ENCODE assay signal across 1 cellular context in genomic region chr18:3268306-3268705, GRCh38.
TF ChIP-seq lines count a peak whose summit lies in the region.

No MANE protein-coding gene starts in this region.

TF ChIP-seq in endothelial cell of umbilical vein, 7 proteins besides CTCF, POLR2A, EP300 and RAD21:
- no peak for TF ChIP-seq POLR2AphosphoS5 (IDR thresholded peaks at IDR 0.05; ENCODE audit: insufficient read depth, low read depth, low read length)
- TF ChIP-seq EZH2 (IDR thresholded peaks at IDR 0.05; ENCODE audit: borderline replicate concordance, low read depth, low read length, severe bottlenecking) = no peak
- no peak for TF ChIP-seq FOS (IDR thresholded peaks at IDR 0.05; ENCODE audit: borderline replicate concordance, insufficient read depth, low read length)
- TF ChIP-seq MYC (IDR thresholded peaks at IDR 0.05; ENCODE audit: low read depth, low read length) = no peak
- TF ChIP-seq, protein P1, sequence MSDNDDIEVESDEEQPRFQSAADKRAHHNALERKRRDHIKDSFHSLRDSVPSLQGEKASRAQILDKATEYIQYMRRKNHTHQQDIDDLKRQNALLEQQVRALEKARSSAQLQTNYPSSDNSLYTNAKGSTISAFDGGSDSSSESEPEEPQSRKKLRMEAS (IDR thresholded peaks at IDR 0.05; ENCODE audit: insufficient read depth, insufficient read length) = no peak
- no peak for TF ChIP-seq GATA2 (IDR thresholded peaks at IDR 0.05; ENCODE audit: insufficient read depth, insufficient read length, low read depth, low read length)
- TF ChIP-seq JUN (IDR thresholded peaks at IDR 0.05; ENCODE audit: borderline replicate concordance, insufficient read depth, insufficient read length, low read depth) = no peak
TF ChIP-seq in endothelial cell of umbilical vein: peak in this region for 0.
